In genomic region chr1:31585736-31586365, GRCh38 we compare ENCODE assay signal across 1 cellular context.
TF ChIP-seq lines count a peak whose summit lies in the region.

No MANE protein-coding gene starts in this region.

TF ChIP-seq in H1, 55 proteins besides CTCF, POLR2A, EP300 and RAD21:
- no peak for TF ChIP-seq NRF1 (IDR thresholded peaks at IDR 0.05; ENCODE audit: low read depth, low read length)
- TF ChIP-seq ATF2 (IDR thresholded peaks at IDR 0.05; ENCODE audit: low read length) = no peak
- TF ChIP-seq TCF12 (IDR thresholded peaks at IDR 0.05; ENCODE audit: low read depth, low read length) = no peak
- no peak for TF ChIP-seq GTF2F1 (IDR thresholded peaks at IDR 0.05; ENCODE audit: borderline replicate concordance, low read depth, low read length)
- no peak for TF ChIP-seq SRF (IDR thresholded peaks at IDR 0.05; ENCODE audit: low read depth, low read length)
- TF ChIP-seq SP1 (IDR thresholded peaks at IDR 0.05; ENCODE audit: low read depth, low read length) = no peak
- no peak for TF ChIP-seq CEBPB (IDR thresholded peaks at IDR 0.05; ENCODE audit: low read depth, low read length)
- TF ChIP-seq TAF1 (IDR thresholded peaks at IDR 0.05; ENCODE audit: low read depth, low read length) = no peak
- TF ChIP-seq PHF8 (conservative IDR thresholded peaks at IDR 0.05; ENCODE audit: low read depth, low read length) = no peak
- TF ChIP-seq KDM5A (IDR thresholded peaks at IDR 0.05; ENCODE audit: low read length) = no peak
- TF ChIP-seq CTBP2 (IDR thresholded peaks at IDR 0.05; ENCODE audit: borderline replicate concordance, insufficient read depth, insufficient read length, low read length) = no peak
- TF ChIP-seq E2F6 (IDR thresholded peaks at IDR 0.05) = no peak
- TF ChIP-seq JUND (IDR thresholded peaks at IDR 0.05; ENCODE audit: low read length) = no peak
- TF ChIP-seq ZNF274 (IDR thresholded peaks at IDR 0.05; ENCODE audit: borderline replicate concordance, extremely low read depth, low read length) = no peak
- TF ChIP-seq TAF7 (optimal IDR thresholded peaks at IDR 0.05; ENCODE audit: borderline replicate concordance, low read depth, low read length) = no peak
- no peak for TF ChIP-seq SAP30 (IDR thresholded peaks at IDR 0.05; ENCODE audit: insufficient read depth, insufficient replicate concordance, low read length)
